Comparison of ENCODE assay signal across 1 cellular context in genomic region chr1:178279287-178279686, GRCh38.
TF ChIP-seq lines count a peak whose summit lies in the region.

No MANE protein-coding gene starts in this region.

TF ChIP-seq in WTC11, 78 proteins besides CTCF, POLR2A, EP300 and RAD21 (continued from another document):
- TF ChIP-seq ARID4B (CRISPR knock-in tag; IDR thresholded peaks at IDR 0.05; ENCODE audit: borderline replicate concordance): no peak
